11 cellular contexts compared by ENCODE assay signal in the genomic region with DNA sequence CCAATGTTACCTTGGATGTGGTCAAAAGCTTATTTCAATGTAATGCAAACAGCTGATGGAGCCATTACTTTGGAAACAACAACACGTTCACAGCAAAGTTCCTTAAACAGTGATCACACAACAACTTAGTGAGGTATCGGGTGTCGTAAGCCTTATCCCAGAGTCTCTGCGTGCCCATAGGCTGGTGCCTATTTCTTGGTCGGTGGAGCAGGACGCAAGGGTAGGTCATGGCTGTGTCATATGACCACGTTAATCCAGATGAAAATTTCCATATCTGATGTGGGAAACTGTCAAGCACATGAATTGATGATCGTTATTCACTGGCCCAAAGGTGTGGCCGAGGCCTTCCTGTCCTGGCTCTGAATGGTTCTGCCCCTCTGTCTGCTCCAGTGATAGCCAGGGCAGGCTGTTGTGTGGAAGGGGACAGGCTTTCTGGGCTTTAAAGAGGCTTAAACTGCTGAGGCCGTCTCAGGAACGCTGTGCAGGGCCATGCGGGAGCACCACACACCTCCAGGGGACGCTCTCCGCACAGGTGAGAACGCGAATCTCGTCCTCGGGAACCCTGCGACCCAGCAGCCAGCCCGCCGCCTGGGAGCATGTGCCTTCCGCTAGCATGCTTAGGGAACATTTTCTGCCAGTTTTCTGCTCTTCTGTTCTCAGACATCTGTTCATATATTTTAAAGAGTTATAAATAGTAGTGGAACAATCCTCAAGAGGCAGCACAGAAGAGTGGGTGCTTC.
A peak's percentile ranks its signal among the peaks of the same experiment; 100 is the strongest.
DNase-seq lines count a peak whose midpoint lies in the region; ATAC-seq and TF ChIP-seq lines count a peak whose summit lies in the region.
"Had no signal": no experiment of that assay in that cellular context is flagged by ENCODE, and none has a peak within 500 bp of the region (broad histone marks: within the 10 kb centered on the region; RNA-seq: fewer than 3 reads in every experiment).

No MANE protein-coding gene starts in this region.

- TF ChIP-seq CTCF in brain microvascular endothelial cell (IDR thresholded peaks at IDR 0.05; ENCODE audit: low read depth, low read length, missing control alignments) (peak; percentile 54), kidney epithelial cell (IDR thresholded peaks at IDR 0.05; ENCODE audit: insufficient read depth, low read length, poor library complexity, severe bottlenecking) (peak; percentile 35), uterus (IDR thresholded peaks at IDR 0.05) (no peak)

- no peaks in the 10 kb centered on the region for H3K27me3 ChIP-seq in BLaER1
- H3K27me3 ChIP-seq in HUES48 (ENCODE audit: control insufficient read depth, insufficient read depth, low read length), result peaks cover 10% of the 10 kb centered on the region
- H3K27me3 ChIP-seq in brain microvascular endothelial cell (replicated peaks), result no peaks in the 10 kb centered on the region
- no peaks in the 10 kb centered on the region for H3K27me3 ChIP-seq in kidney epithelial cell (ENCODE audit: control insufficient read depth, insufficient read depth, low read length)
- no peaks in the 10 kb centered on the region for H3K27me3 ChIP-seq in uterus
- H3K27me3 ChIP-seq: neutrophil had no signal

- TF ChIP-seq POLR2A in uterus (IDR thresholded peaks at IDR 0.05), result no peak

- H3K36me3 ChIP-seq in BLaER1, result peaks cover 21% of the 10 kb centered on the region
- H3K36me3 ChIP-seq in HUES48 (ENCODE audit: control insufficient read depth, insufficient read depth, low read length), result 0 out of 2 replicates have a peak, but pooled peaks cover 6% of the 10 kb centered on the region
- H3K36me3 ChIP-seq in brain microvascular endothelial cell (replicated peaks), result no peaks in the 10 kb centered on the region
- H3K36me3 ChIP-seq in kidney epithelial cell (ENCODE audit: control insufficient read depth, insufficient read depth, low read length), result peaks cover 4% of the 10 kb centered on the region
- no peaks in the 10 kb centered on the region for H3K36me3 ChIP-seq in uterus
- H3K36me3 ChIP-seq: neutrophil had no signal

- H3K27ac ChIP-seq in BLaER1 (peak overlapping the region; percentile 50; the same call in 1 of the 2 replicates), HUES48 (ENCODE audit: low read depth, low read length) (peak overlapping the region; percentile 48), brain microvascular endothelial cell (no peak overlapping the region), uterus (no peak overlapping the region)
- H3K27ac ChIP-seq: neutrophil had no signal

- no peak overlapping the region for H3K4me3 ChIP-seq in BLaER1
- H3K4me3 ChIP-seq in HUES48 (ENCODE audit: low read depth, low read length), result no peak overlapping the region
- H3K4me3 ChIP-seq in brain microvascular endothelial cell (ENCODE audit: low read depth, low read length), result no peak overlapping the region
- no peak overlapping the region for H3K4me3 ChIP-seq in kidney epithelial cell (ENCODE audit: low read depth, low read length)
- no peak overlapping the region for H3K4me3 ChIP-seq in uterus

- no peaks in the 10 kb centered on the region for H3K9me3 ChIP-seq in BLaER1
- no peaks in the 10 kb centered on the region for H3K9me3 ChIP-seq in HUES48 (ENCODE audit: control insufficient read depth, insufficient read depth, low read length)
- no peaks in the 10 kb centered on the region for H3K9me3 ChIP-seq in uterus
- H3K9me3 ChIP-seq: neutrophil had no signal

- ATAC-seq in GM19023 (IDR thresholded peaks at IDR 0.05; ENCODE audit: unreplicated experiment) (no peak), GM18519 (IDR thresholded peaks at IDR 0.05; ENCODE audit: low FRiP score, unreplicated experiment) (no peak)
- ATAC-seq: left colon had no signal

- intact Hi-C loops in uterus (cut with DNase I; ENCODE audit: low total_unique reads), result no loop called here

- in situ Hi-C loops in brain microvascular endothelial cell (cut with HindIII; ENCODE audit: low pct_ligation_motif_present, low sequenced_read_pairs), result no loop called here

- H3K4me1 ChIP-seq in BLaER1 (peaks cover 17% of the 10 kb centered on the region), HUES48 (ENCODE audit: control insufficient read depth, insufficient read depth, low read length) (peaks cover 15% of the 10 kb centered on the region), uterus (no peaks in the 10 kb centered on the region)

- H3K9ac ChIP-seq in BLaER1, result no peak overlapping the region
- H3K9ac ChIP-seq in HUES48 (ENCODE audit: low read depth, low read length), result no peak overlapping the region

- DNase-seq in brain microvascular endothelial cell (no peak), kidney epithelial cell (ENCODE audit: low read depth) (no peak), uterus (no peak), DMS153 (lab: John Stamatoyannopoulos, UW) (no peak)
- DNase-seq: activated CD4-positive, alpha-beta T cell treated with anti-CD3 and anti-CD28 coated beads, Interleukin-2, amount 50 U/mL, for 1 hour; left colon had no signal

- peak overlapping the region; percentile 63 for H3K4me2 ChIP-seq in BLaER1

- H4K20me1 ChIP-seq in BLaER1, result no peaks in the 10 kb centered on the region

Comparison
In these comparisons a context has a peak if more than half of its experiments do, and no peak if none do; other contexts are left out.
1. H3K27ac ChIP-seq: peak in BLaER1 (single experiment) and HUES48 (single experiment); none in brain microvascular endothelial cell (single experiment) and uterus (0 of 2).
2. CTCF ChIP-seq: peak in brain microvascular endothelial cell (single experiment) and kidney epithelial cell (single experiment); none in uterus (0 of 4).